Comparison of ENCODE assay signal across 19 cellular contexts in genomic region chr6:107186047-107186446, GRCh38.
"Had no signal": no experiment of that assay in that cellular context is flagged by ENCODE, and none has a peak within 500 bp of the region (broad histone marks: within the 10 kb centered on the region; RNA-seq: fewer than 3 reads in every experiment).

No MANE protein-coding gene starts in this region.

- ATAC-seq: activated CD4-positive, alpha-beta T cell treated with anti-CD3 and anti-CD28 coated beads for 36 hours; activated CD4-positive, CD25-positive, alpha-beta regulatory T cell treated with anti-CD3 and anti-CD28 coated beads, Interleukin-2, amount 50 U/mL, for 24 hours; activated CD8-positive, alpha-beta T cell treated with anti-CD3 and anti-CD28 coated beads, Interleukin-2, amount 10 ng/mL, durations not matched to agents 7 days and 5 days; activated naive CD4-positive, alpha-beta T cell treated with anti-CD3 and anti-CD28 coated beads, Interleukin-2, amount 50 U/mL, for 72 hours; activated T-cell treated with anti-CD3 and anti-CD28 coated beads, Interleukin-2, amount 50 U/mL, for 4 hours; body of pancreas; Right ventricle myocardium inferior had no signal

- H3K4me1 ChIP-seq: adrenal gland, body of pancreas, breast epithelium, Peyer's patch had no signal

- H3K9me3 ChIP-seq: adrenal gland, body of pancreas, breast epithelium, Peyer's patch had no signal

- DNase-seq: activated CD4-positive, alpha-beta T cell treated with anti-CD3 and anti-CD28 coated beads for 36 hours; activated CD4-positive, alpha-beta T cell treated with anti-CD3 and anti-CD28 coated beads, Interleukin-2, amount 10 ng/mL, durations not matched to agents 7 days and 5 days; activated CD4-positive, alpha-beta T cell treated with anti-CD3 and anti-CD28 coated beads, Interleukin-2, amount 50 U/mL, for 48 hours; activated CD8-positive, alpha-beta T cell treated with anti-CD3 and anti-CD28 coated beads, Interleukin-2, amount 10 ng/mL, durations not matched to agents 7 days and 5 days; activated gamma-delta T cell treated with Interleukin-2 at 50 U/mL for 16 hours; activated naive CD4-positive, alpha-beta T cell treated with anti-CD3 and anti-CD28 coated beads for 36 hours; activated T-cell treated with anti-CD3 and anti-CD28 coated beads, Interleukin-2, amount 50 U/mL, for 4 hours; Karpas-422; NCI-H1417 treated with DMSO at 0.1 percent for 48 hours; NCI-H524 treated with DMSO at 0.1 percent for 48 hours; Peyer's patch; SIG-M5 had no signal

- H3K36me3 ChIP-seq: adrenal gland, breast epithelium, Peyer's patch had no signal

- H3K27ac ChIP-seq: adrenal gland, body of pancreas, breast epithelium, Peyer's patch, RWPE1 had no signal

- H3K4me3 ChIP-seq: adrenal gland, body of pancreas, breast epithelium, Peyer's patch had no signal

- H3K27me3 ChIP-seq: adrenal gland, body of pancreas, breast epithelium, Peyer's patch had no signal
